8 cellular contexts compared by ENCODE assay signal in the genomic region with DNA sequence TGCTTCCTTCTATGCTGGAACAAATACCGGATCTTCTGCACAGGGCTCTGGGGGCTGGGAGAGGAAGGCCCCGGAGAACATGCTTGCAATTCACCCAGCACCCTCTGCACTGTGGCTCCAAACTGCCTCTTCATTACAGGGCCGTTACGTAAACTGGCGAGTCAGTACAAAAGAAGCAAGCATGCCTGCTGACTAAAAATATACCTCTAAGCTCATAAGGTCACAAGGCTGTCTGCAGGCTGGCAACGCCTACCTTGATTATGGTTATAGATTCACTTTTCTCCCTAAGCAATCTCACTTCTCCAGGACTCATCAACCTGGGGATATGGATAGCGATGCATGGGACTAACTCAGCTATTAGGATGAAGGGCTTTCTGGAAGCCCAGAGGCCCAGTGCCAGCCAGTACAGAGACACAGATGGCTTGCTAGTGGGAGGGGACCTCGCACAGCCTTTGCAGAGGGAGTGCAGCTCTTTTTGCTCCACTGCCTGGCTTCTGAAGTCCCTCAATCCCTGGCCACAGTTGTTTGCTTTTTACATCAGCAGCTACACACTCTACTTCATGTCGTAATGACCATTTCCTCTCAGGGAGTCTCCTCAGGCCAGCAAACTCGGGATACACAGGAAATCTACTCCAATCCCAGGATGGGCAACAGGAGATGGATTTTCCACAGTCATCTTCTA.
DNase-seq lines count a peak whose midpoint lies in the region; ATAC-seq and TF ChIP-seq lines count a peak whose summit lies in the region.

No MANE protein-coding gene starts in this region.

- H3K79me2 ChIP-seq in Karpas-422 (ENCODE audit: low read length): no peaks in the 10 kb centered on the region

- no peak overlapping the region for H3K9ac ChIP-seq in Karpas-422 (ENCODE audit: low read length)

- in situ Hi-C loops in transverse colon (cut with MboI; ENCODE audit: low pct_ligation_motif_present in 1 of 4, low pct_unique_long_range_greater_than_20kb in 1 of 4, low sequenced_read_pairs in 3 of 4): no loop called here

- no peaks in the 10 kb centered on the region for H3K36me3 ChIP-seq in lower lobe of right lung
- H3K36me3 ChIP-seq in transverse colon: no peaks in the 10 kb centered on the region
- no peaks in the 10 kb centered on the region for H3K36me3 ChIP-seq in Karpas-422 (ENCODE audit: insufficient read depth, low read length)

- H2AFZ ChIP-seq in Karpas-422 (ENCODE audit: low read length): no peak overlapping the region

- intact Hi-C loops in lower lobe of right lung (cut with DNase I) (no loop called here), transverse colon (cut with DNase I; ENCODE audit: low total_unique reads) (no loop called here)

- ATAC-seq in HG02938 (IDR thresholded peaks at IDR 0.05; ENCODE audit: unreplicated experiment): peak; percentile 56
- peak; percentile 54 for ATAC-seq in lower lobe of right lung
- ATAC-seq in GM21576 (IDR thresholded peaks at IDR 0.05; ENCODE audit: unreplicated experiment): no peak

- TF ChIP-seq CTCF in lower lobe of right lung (IDR thresholded peaks at IDR 0.05): no peak
- peak in 1 of 5 experiments; percentile 11 for TF ChIP-seq CTCF in transverse colon (IDR thresholded peaks at IDR 0.05)

- WGBS in transverse colon (ENCODE audit: low coverage in 1 of 2), 2 donors: 10 to 18% methylated on average over 2 to 10 of the region's 10 CpGs

- H3K9me3 ChIP-seq in lower lobe of right lung: no peaks in the 10 kb centered on the region
- no peaks in the 10 kb centered on the region for H3K9me3 ChIP-seq in transverse colon
- H3K9me3 ChIP-seq in Karpas-422 (ENCODE audit: low read length): no peaks in the 10 kb centered on the region

- TF ChIP-seq POLR2A in transverse colon (IDR thresholded peaks at IDR 0.05): no peak

- H4K20me1 ChIP-seq in Karpas-422 (ENCODE audit: insufficient read depth, low read depth, low read length): no peaks in the 10 kb centered on the region

- H3K4me3 ChIP-seq in lower lobe of right lung: no peak overlapping the region
- H3K4me3 ChIP-seq in transverse colon: no peak overlapping the region
- no peak overlapping the region for H3K4me3 ChIP-seq in Karpas-422 (ENCODE audit: low read length)

- H3K27me3 ChIP-seq in lower lobe of right lung (ENCODE audit: low read depth) (no peaks in the 10 kb centered on the region), transverse colon (no peaks in the 10 kb centered on the region), Karpas-422 (ENCODE audit: low read length) (no peaks in the 10 kb centered on the region)

- no peak for TF ChIP-seq EP300 in transverse colon (IDR thresholded peaks at IDR 0.05; ENCODE audit: low read depth)

- H3K27ac ChIP-seq in lower lobe of right lung (peak overlapping the region; percentile 71), transverse colon (peak overlapping the region; percentile 75 to 86 (median 79)), Karpas-422 (ENCODE audit: low read length) (no peak overlapping the region)

- DNase-seq in DMS53 treated with DMSO at 0.1 percent for 48 hours (lab: John Stamatoyannopoulos, UW; ENCODE audit: unreplicated experiment) (peak; percentile 72), SHP77 (lab: John Stamatoyannopoulos, UW) (peak; percentile 77 to 78), cerebellum (ENCODE audit: low spot score) (peak; percentile 91), lower lobe of right lung (no peak), transverse colon (peak; percentile 57), Karpas-422 (no peak)

- H3K4me1 ChIP-seq in lower lobe of right lung (peaks cover 61% of the 10 kb centered on the region), transverse colon (peaks cover 18 to 51% (median 26%) of the 10 kb centered on the region in 4 donors), Karpas-422 (ENCODE audit: low read length) (peaks cover 15% of the 10 kb centered on the region)

- no peaks in the 10 kb centered on the region for H3K9me2 ChIP-seq in Karpas-422 (replicated peaks; ENCODE audit: insufficient read depth, low read length)

- H3K4me2 ChIP-seq in Karpas-422 (ENCODE audit: low read depth, low read length, poor library complexity, severe bottlenecking): no peak overlapping the region

Comparison
In these comparisons a context has a peak if more than half of its experiments do, and no peak if none do; other contexts are left out.
1. DNase-seq: peak in DMS53 treated with DMSO at 0.1 percent for 48 hours (single experiment), SHP77 (2 of 2), cerebellum (single experiment) and transverse colon (single experiment); none in lower lobe of right lung (single experiment) and Karpas-422 (single experiment).